Comparison of ENCODE assay signal across 8 cellular contexts in the genomic region with DNA sequence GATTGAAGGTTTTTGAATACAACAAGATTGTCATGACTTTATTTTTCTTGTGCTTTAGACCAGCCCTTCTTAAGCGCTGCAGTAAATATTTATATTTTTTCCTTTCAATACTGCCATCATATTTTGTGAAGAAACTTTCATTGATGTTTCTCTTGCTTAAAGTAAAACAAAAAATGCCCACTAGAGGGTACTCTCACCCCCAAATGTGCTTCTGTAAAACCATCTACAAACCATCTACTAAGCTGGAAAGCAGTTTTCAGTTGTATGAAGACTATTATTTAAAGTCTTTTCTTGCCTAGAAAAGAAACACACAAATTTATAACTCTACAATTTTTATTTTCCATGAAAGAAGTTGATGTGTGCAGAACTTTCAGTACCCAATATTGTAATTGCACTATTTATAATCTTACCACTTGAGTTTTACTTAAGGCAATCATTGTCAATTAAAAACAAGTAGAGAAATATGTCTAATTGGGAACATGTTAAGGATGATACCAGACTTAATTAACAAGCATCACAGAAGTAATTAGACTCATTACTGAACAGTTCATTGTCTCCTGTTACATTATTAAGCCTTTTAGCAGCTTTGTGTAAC. TPM values are rescaled to one million over a fixed set of nuclear protein-coding genes. Genes with fewer than 3 reads are reported as not detected.
DNase-seq lines count a peak whose midpoint lies in the region; ATAC-seq and TF ChIP-seq lines count a peak whose summit lies in the region.

No MANE protein-coding gene starts in this region.

- H3K9ac ChIP-seq in adipocyte (ENCODE audit: low read length), result peak overlapping the region; percentile 81

- no peaks in the 10 kb centered on the region for H3K9me3 Mint-ChIP-seq in CD4-positive, alpha-beta T cell
- no peaks in the 10 kb centered on the region for H3K9me3 Mint-ChIP-seq in activated CD8-positive, alpha-beta memory T cell treated with anti-CD3 and anti-CD28 coated beads, Interleukin-2, amount 10 ng/mL, durations not matched to agents 7 days and 5 days (ENCODE audit: low read depth)

- H3K4me1 Mint-ChIP-seq in CD4-positive, alpha-beta T cell (ENCODE audit: low read depth), result peaks cover 11% of the 10 kb centered on the region
- peaks cover 20% of the 10 kb centered on the region for H3K4me1 Mint-ChIP-seq in activated CD8-positive, alpha-beta memory T cell treated with anti-CD3 and anti-CD28 coated beads, Interleukin-2, amount 10 ng/mL, durations not matched to agents 7 days and 5 days

- no peak overlapping the region for H3K4me3 ChIP-seq in adipocyte (ENCODE audit: low read length)

- no peaks in the 10 kb centered on the region for H3K27me3 Mint-ChIP-seq in CD4-positive, alpha-beta T cell
- H3K27me3 Mint-ChIP-seq in activated CD8-positive, alpha-beta memory T cell treated with anti-CD3 and anti-CD28 coated beads, Interleukin-2, amount 10 ng/mL, durations not matched to agents 7 days and 5 days, result no peaks in the 10 kb centered on the region

- H3K36me3 Mint-ChIP-seq in CD4-positive, alpha-beta T cell (ENCODE audit: low read depth), result peaks cover 57% of the 10 kb centered on the region
- peaks cover 31% of the 10 kb centered on the region for H3K36me3 Mint-ChIP-seq in activated CD8-positive, alpha-beta memory T cell treated with anti-CD3 and anti-CD28 coated beads, Interleukin-2, amount 10 ng/mL, durations not matched to agents 7 days and 5 days

- CTCF ChIA-PET in CD4-positive, alpha-beta T cell (lab: Charles Lee), result interaction anchor here (1.0 to 2.3 kb wide), 5 partner anchors 10 to 1015 kb away, joined by 3 to 20 read pairs (median 5); a partner anchor contains a TSS
- CTCF ChIA-PET in activated CD8-positive, alpha-beta memory T cell treated with anti-CD3 and anti-CD28 coated beads, Interleukin-2, amount 10 ng/mL, durations not matched to agents 7 days and 5 days (lab: Charles Lee), result interaction anchor here (0.6 to 3.5 kb wide), 11 partner anchors 8 to 356 kb away, joined by 3 to 27 read pairs (median 5); a partner anchor contains a TSS

- H3K36me3 ChIP-seq in adipocyte (ENCODE audit: control insufficient read depth, insufficient read depth, low read length, severe bottlenecking), result peaks cover 72% of the 10 kb centered on the region

- H3K27ac ChIP-seq in CD4-positive, alpha-beta T cell (ENCODE audit: low read depth, low read length), result no peak overlapping the region

- intact Hi-C loops in CD4-positive, alpha-beta T cell (cut with DNase I, micrococcal nuclease), result loop anchor here (1.0 to 10.0 kb wide), 4 partner anchors 256 to 1016 kb away; no protein-coding TSS in a partner anchor

- ATAC-seq in CD4-positive, alpha-beta T cell (ENCODE audit: poor library complexity), result peak; percentile 62
- ATAC-seq in activated CD8-positive, alpha-beta memory T cell treated with anti-CD3 and anti-CD28 coated beads, Interleukin-2, amount 10 ng/mL, durations not matched to agents 7 days and 5 days, result no peak

- H3K4me3 Mint-ChIP-seq in CD4-positive, alpha-beta T cell, result no peak overlapping the region
- H3K4me3 Mint-ChIP-seq in activated CD8-positive, alpha-beta memory T cell treated with anti-CD3 and anti-CD28 coated beads, Interleukin-2, amount 10 ng/mL, durations not matched to agents 7 days and 5 days, result no peak overlapping the region

- DNase-seq in CD4-positive, alpha-beta T cell, result no peak
- DNase-seq in GM19240 (ENCODE audit: insufficient read length, low spot score) (peak; percentile 12), NCI-H1105 treated with DMSO at 0.1 percent for 48 hours (lab: John Stamatoyannopoulos, UW) (peak; percentile 53), adipocyte (ENCODE audit: low read depth) (peak; percentile 84), kidney tubule cell (ENCODE audit: low spot score) (peak; percentile 52), activated gamma-delta T cell treated with Interleukin-2 at 50 U/mL for 16 hours (no peak), HK-2 (ENCODE audit: unreplicated experiment) (no peak)
- DNase-seq in activated CD8-positive, alpha-beta memory T cell treated with anti-CD3 and anti-CD28 coated beads, Interleukin-2, amount 10 ng/mL, durations not matched to agents 7 days and 5 days, result no peak

- no peaks in the 10 kb centered on the region for H3K27me3 ChIP-seq in CD4-positive, alpha-beta T cell (ENCODE audit: control insufficient read depth, insufficient read depth, low read length)
- H3K27me3 ChIP-seq in adipocyte (replicated peaks; ENCODE audit: control insufficient read depth, insufficient read depth, low read length), result no peaks in the 10 kb centered on the region

- peak; percentile 83 for TF ChIP-seq CTCF in CD4-positive, alpha-beta T cell (IDR thresholded peaks at IDR 0.05)

- no peaks in the 10 kb centered on the region for H3K9me3 ChIP-seq in CD4-positive, alpha-beta T cell (ENCODE audit: control insufficient read depth, low read length)
- no peaks in the 10 kb centered on the region for H3K9me3 ChIP-seq in adipocyte (ENCODE audit: control insufficient read depth, low read length)

- no peak overlapping the region for H3K27ac Mint-ChIP-seq in CD4-positive, alpha-beta T cell
- no peak overlapping the region for H3K27ac Mint-ChIP-seq in activated CD8-positive, alpha-beta memory T cell treated with anti-CD3 and anti-CD28 coated beads, Interleukin-2, amount 10 ng/mL, durations not matched to agents 7 days and 5 days

- POLR2A ChIA-PET in CD4-positive, alpha-beta T cell (lab: Charles Lee), result interaction anchor here (1.6 kb wide), 1 partner anchor 11 kb away, joined by 7 read pairs; a partner anchor contains a TSS

- H3K4me1 ChIP-seq in adipocyte (ENCODE audit: control insufficient read depth, insufficient read depth, low read length), result peaks cover 39% of the 10 kb centered on the region

RNA-seq across cellular contexts. Expression of a gene that starts 10.7 kb away (rescaled TPM):
- total RNA-seq in CD4-positive, alpha-beta T cell, result under 1 TPM; 0.58 to 0.59 TPM
- 1 to 10 TPM; 2.2 to 3.7 TPM for total RNA-seq in activated CD8-positive, alpha-beta memory T cell treated with anti-CD3 and anti-CD28 coated beads, Interleukin-2, amount 10 ng/mL, durations not matched to agents 7 days and 5 days

RNA-seq across cellular contexts. Expression of a gene that starts 10.7 kb away (rescaled TPM):
- 10 to 100 TPM; 20.2 to 23.9 TPM for total RNA-seq in CD4-positive, alpha-beta T cell
- total RNA-seq in activated CD8-positive, alpha-beta memory T cell treated with anti-CD3 and anti-CD28 coated beads, Interleukin-2, amount 10 ng/mL, durations not matched to agents 7 days and 5 days, result 10 to 100 TPM; 23.8 to 27.3 TPM

Comparison
In these comparisons a context has a peak if more than half of its experiments do, and no peak if none do; other contexts are left out.
1. DNase-seq: peak in GM19240 (single experiment), NCI-H1105 treated with DMSO at 0.1 percent for 48 hours (single experiment), adipocyte (single experiment) and kidney tubule cell (single experiment); none in CD4-positive, alpha-beta T cell (0 of 10), activated gamma-delta T cell treated with Interleukin-2 at 50 U/mL for 16 hours (single experiment), activated CD8-positive, alpha-beta memory T cell treated with anti-CD3 and anti-CD28 coated beads, Interleukin-2, amount 10 ng/mL, durations not matched to agents 7 days and 5 days (single experiment) and HK-2 (single experiment).